ENCODE assay signal across 18 cellular contexts in genomic region chr10:76022366-76022765, GRCh38.
DNase-seq lines count a peak whose midpoint lies in the region; ATAC-seq, FAIRE-seq and TF ChIP-seq lines count a peak whose summit lies in the region.
"Had no signal": no experiment of that assay in that cellular context is flagged by ENCODE, and none has a peak within 500 bp of the region (broad histone marks: within the 10 kb centered on the region; RNA-seq: fewer than 3 reads in every experiment).

No MANE protein-coding gene starts in this region.

- H3K27ac Mint-ChIP-seq in neural progenitor cell = no peak overlapping the region
- H3K27ac Mint-ChIP-seq: CD14-positive monocyte; CD8-positive, alpha-beta T cell; GM23338 had no signal

- H3K36me3 ChIP-seq in neural progenitor cell (no peaks in the 10 kb centered on the region), pancreas (no peaks in the 10 kb centered on the region)

- no peaks in the 10 kb centered on the region for H3K36me3 Mint-ChIP-seq in neural progenitor cell
- H3K36me3 Mint-ChIP-seq: CD8-positive, alpha-beta T cell had no signal

- H3K27ac ChIP-seq in neural progenitor cell (no peak overlapping the region), RWPE1 (no peak overlapping the region), pancreas (no peak overlapping the region)
- H3K27ac ChIP-seq: A549 had no signal

- H3K27me3 ChIP-seq in neural progenitor cell = no peaks in the 10 kb centered on the region
- no peaks in the 10 kb centered on the region for H3K27me3 ChIP-seq in pancreas

- peaks cover 6% of the 10 kb centered on the region for H3K27me3 Mint-ChIP-seq in neural progenitor cell (ENCODE audit: insufficient read depth, low read depth)

- POLR2A ChIA-PET in RWPE1 (lab: Yijun Ruan, JAX; ENCODE audit: low non-redundant PET) = no interaction called here

- H3K4me3 ChIP-seq in neural progenitor cell = no peak overlapping the region
- H3K4me3 ChIP-seq in pancreas = no peak overlapping the region
- H3K4me3 ChIP-seq: A549, GM23338 had no signal

- ATAC-seq in pancreas = no peak
- ATAC-seq: A549; CD8-positive, alpha-beta T cell; GM23338 had no signal

- H3K4me1 ChIP-seq in neural progenitor cell (no peaks in the 10 kb centered on the region), pancreas (no peaks in the 10 kb centered on the region)
- H3K4me1 ChIP-seq: A549 had no signal

- no peaks in the 10 kb centered on the region for H3F3A ChIP-seq in neural progenitor cell (ENCODE audit: low read depth)

- no peak overlapping the region for H2AFZ ChIP-seq in neural progenitor cell (replicated peaks)
- H2AFZ ChIP-seq: GM23338 had no signal

- no peaks in the 10 kb centered on the region for H3K79me2 ChIP-seq in neural progenitor cell (ENCODE audit: low read depth)

- no peak overlapping the region for H3K9ac ChIP-seq in neural progenitor cell

- WGBS in pancreas, 2 donors = 43 to 44% methylated on average over 2 of the region's 2 CpGs

- peaks cover 15% of the 10 kb centered on the region for H3K4me1 Mint-ChIP-seq in neural progenitor cell
- H3K4me1 Mint-ChIP-seq: GM23338 had no signal

- DNase-seq in NCI-H146 (lab: John Stamatoyannopoulos, UW) = peak; percentile 60
- peak; percentile 73 to 79 for DNase-seq in NCI-H526 (lab: John Stamatoyannopoulos, UW)
- peak; percentile 84 for DNase-seq in SK-N-DZ (ENCODE audit: low spot score)
- DNase-seq in neural progenitor cell (ENCODE audit: low spot score) = no peak
- no peak for DNase-seq in RWPE1 (ENCODE audit: low spot score)
- no peak for DNase-seq in pancreas
- DNase-seq: CD8-positive, alpha-beta T cell; COR-L47; DMS153; DMS79 treated with DMSO at 0.1 percent for 48 hours; EL; H7 had no signal

- CTCF ChIA-PET in RWPE1 (lab: Yijun Ruan, JAX) = no interaction called here

- no peak overlapping the region for H3K4me2 ChIP-seq in neural progenitor cell
- H3K4me2 ChIP-seq: A549, GM23338 had no signal

- no peaks in the 10 kb centered on the region for H3K9me3 ChIP-seq in neural progenitor cell (ENCODE audit: low read depth)
- no peaks in the 10 kb centered on the region for H3K9me3 ChIP-seq in pancreas
- H3K9me3 ChIP-seq: A549 had no signal

- H3K4me3 Mint-ChIP-seq in neural progenitor cell = peak overlapping the region; percentile 6
- H3K4me3 Mint-ChIP-seq: CD14-positive monocyte; CD8-positive, alpha-beta T cell; GM23338 had no signal

- TF ChIP-seq CTCF in neural progenitor cell (IDR thresholded peaks at IDR 0.05) = no peak
- TF ChIP-seq CTCF in RWPE1 (conservative IDR thresholded peaks at IDR 0.05; ENCODE audit: low read depth) = no peak
- TF ChIP-seq CTCF in pancreas (IDR thresholded peaks at IDR 0.05) = no peak

- no peaks in the 10 kb centered on the region for H3K9me3 Mint-ChIP-seq in neural progenitor cell
- H3K9me3 Mint-ChIP-seq: CD8-positive, alpha-beta T cell; GM23338 had no signal

- FAIRE-seq in pancreas (lab: Jason Lieb, UNC) = no peak
- FAIRE-seq: A549, D721Med, G401.6, GM12891 had no signal

- H4K20me1 ChIP-seq in neural progenitor cell (ENCODE audit: low read depth) = no peaks in the 10 kb centered on the region

- intact Hi-C loops in pancreas (cut with DNase I) = no loop called here

Comparison
In these comparisons a context has a peak if more than half of its experiments do, and no peak if none do; other contexts are left out.
1. DNase-seq: peak in NCI-H146 (single experiment), NCI-H526 (2 of 2) and SK-N-DZ (single experiment); none in neural progenitor cell (single experiment), RWPE1 (single experiment) and pancreas (0 of 6).